In genomic region chr3:127108796-127109195, GRCh38 we compare ENCODE assay signal across 18 cellular contexts.
DNase-seq lines count a peak whose midpoint lies in the region; ATAC-seq, FAIRE-seq and TF ChIP-seq lines count a peak whose summit lies in the region.
"Had no signal": no experiment of that assay in that cellular context is flagged by ENCODE, and none has a peak within 500 bp of the region (broad histone marks: within the 10 kb centered on the region; RNA-seq: fewer than 3 reads in every experiment).

No MANE protein-coding gene starts in this region.

- CTCF ChIA-PET in CD4-positive, alpha-beta T cell (lab: Charles Lee): no interaction called here

- ATAC-seq in natural killer cell treated with Interleukin-12 subunit alpha and Interleukin-12 subunit beta and Interleukin-15 and Interleukin-18, amount 100 ng/mL, for 72 hours: peak; percentile 32 to 54
- ATAC-seq in CD4-positive, alpha-beta T cell (ENCODE audit: poor library complexity): no peak
- ATAC-seq: GM23338 had no signal

- DNase-seq in cardiac septum (ENCODE audit: low spot score) (peak; percentile 66), right atrium auricular region (ENCODE audit: low spot score) (no peak), endodermal cell (peak; percentile 41), urothelium cell line (ENCODE audit: low spot score) (no peak), hippocampal formation (lab: John Stamatoyannopoulos, UW) (no peak), NCI-H1436 (lab: John Stamatoyannopoulos, UW) (no peak)
- no peak for DNase-seq in natural killer cell treated with Interleukin-12 subunit alpha and Interleukin-12 subunit beta and Interleukin-15 and Interleukin-18, amount 100 ng/mL, for 72 hours (ENCODE audit: low spot score)
- no peak for DNase-seq in CD4-positive, alpha-beta T cell
- DNase-seq: 8988T, DMS79 treated with DMSO at 0.1 percent for 48 hours, KG1, NCI-H1048, NCI-H524, PC-9 had no signal

- peaks cover 5% of the 10 kb centered on the region for H3K36me3 Mint-ChIP-seq in endodermal cell (ENCODE audit: low read depth)
- H3K36me3 Mint-ChIP-seq in natural killer cell treated with Interleukin-12 subunit alpha and Interleukin-12 subunit beta and Interleukin-15 and Interleukin-18, amount 100 ng/mL, for 72 hours: peaks cover 4% of the 10 kb centered on the region
- no peaks in the 10 kb centered on the region for H3K36me3 Mint-ChIP-seq in CD4-positive, alpha-beta T cell (ENCODE audit: low read depth)

- H3K4me3 ChIP-seq in right atrium auricular region: no peak overlapping the region
- H3K4me3 ChIP-seq in endodermal cell (ENCODE audit: low read length): no peak overlapping the region
- H3K4me3 ChIP-seq: BLaER1, GM23338, PC-9 had no signal

- no peaks in the 10 kb centered on the region for H3K4me1 ChIP-seq in right atrium auricular region
- no peaks in the 10 kb centered on the region for H3K4me1 ChIP-seq in endodermal cell (ENCODE audit: control insufficient read depth, insufficient read depth, low read length)
- H3K4me1 ChIP-seq: BLaER1 had no signal

- H3K9me3 ChIP-seq in right atrium auricular region (peaks cover 0 to 25% of the 10 kb centered on the region in 2 donors), endodermal cell (ENCODE audit: control insufficient read depth, low read length) (peaks cover 26% of the 10 kb centered on the region)
- peaks cover 5% of the 10 kb centered on the region for H3K9me3 ChIP-seq in CD4-positive, alpha-beta T cell (ENCODE audit: control insufficient read depth, low read length)

- H3K27me3 Mint-ChIP-seq in endodermal cell (ENCODE audit: insufficient read depth): no peaks in the 10 kb centered on the region
- H3K27me3 Mint-ChIP-seq in natural killer cell treated with Interleukin-12 subunit alpha and Interleukin-12 subunit beta and Interleukin-15 and Interleukin-18, amount 100 ng/mL, for 72 hours: peaks cover 6% of the 10 kb centered on the region in 2 donors
- H3K27me3 Mint-ChIP-seq in CD4-positive, alpha-beta T cell: no peaks in the 10 kb centered on the region

- H3K4me3 Mint-ChIP-seq in endodermal cell: no peak overlapping the region
- H3K4me3 Mint-ChIP-seq in natural killer cell treated with Interleukin-12 subunit alpha and Interleukin-12 subunit beta and Interleukin-15 and Interleukin-18, amount 100 ng/mL, for 72 hours: no peak overlapping the region
- H3K4me3 Mint-ChIP-seq in CD4-positive, alpha-beta T cell: no peak overlapping the region
- H3K4me3 Mint-ChIP-seq: GM23338 had no signal

- peak; percentile 37 for FAIRE-seq in urothelium cell line (lab: Jason Lieb, UNC)
- FAIRE-seq: G401.6, GM18507 had no signal

- H3K9ac ChIP-seq in endodermal cell (ENCODE audit: extremely low read depth, low read length, poor library complexity, severe bottlenecking): peak overlapping the region; percentile 15
- H3K9ac ChIP-seq: BLaER1 had no signal

- POLR2A ChIA-PET in CD4-positive, alpha-beta T cell (lab: Charles Lee): no interaction called here

- H3K27ac Mint-ChIP-seq in endodermal cell: no peak overlapping the region
- no peak overlapping the region for H3K27ac Mint-ChIP-seq in natural killer cell treated with Interleukin-12 subunit alpha and Interleukin-12 subunit beta and Interleukin-15 and Interleukin-18, amount 100 ng/mL, for 72 hours
- H3K27ac Mint-ChIP-seq in CD4-positive, alpha-beta T cell: no peak overlapping the region
- H3K27ac Mint-ChIP-seq: GM23338 had no signal

- H3K27ac ChIP-seq in right atrium auricular region: no peak overlapping the region
- H3K27ac ChIP-seq in endodermal cell (ENCODE audit: low read depth, low read length): no peak overlapping the region
- H3K27ac ChIP-seq in CD4-positive, alpha-beta T cell (ENCODE audit: low read depth, low read length): no peak overlapping the region
- H3K27ac ChIP-seq: BLaER1, PC-9 had no signal

- intact Hi-C loops in cardiac septum (cut with DNase I): no loop called here
- intact Hi-C loops in CD4-positive, alpha-beta T cell (cut with DNase I, micrococcal nuclease): no loop called here

- no peaks in the 10 kb centered on the region for H3K36me3 ChIP-seq in right atrium auricular region
- no peaks in the 10 kb centered on the region for H3K36me3 ChIP-seq in endodermal cell (ENCODE audit: control insufficient read depth, insufficient read depth, low read length)
- H3K36me3 ChIP-seq: BLaER1 had no signal

- H3K27me3 ChIP-seq in right atrium auricular region: no peaks in the 10 kb centered on the region
- no peaks in the 10 kb centered on the region for H3K27me3 ChIP-seq in endodermal cell (ENCODE audit: control insufficient read depth, insufficient read depth, low read length, poor library complexity, severe bottlenecking)
- no peaks in the 10 kb centered on the region for H3K27me3 ChIP-seq in CD4-positive, alpha-beta T cell (ENCODE audit: control insufficient read depth, insufficient read depth, low read length)
- H3K27me3 ChIP-seq: BLaER1 had no signal

- 88 to 100% methylated on average over 1 of the region's 1 CpG for WGBS in endodermal cell (ENCODE audit: insufficient coverage in 1 of 2, insufficient read length in 1 of 2), 2 experiments

- TF ChIP-seq CTCF in right atrium auricular region (IDR thresholded peaks at IDR 0.05) (no peak), endodermal cell (conservative IDR thresholded peaks at IDR 0.05) (no peak)
- TF ChIP-seq CTCF in CD4-positive, alpha-beta T cell (IDR thresholded peaks at IDR 0.05): no peak

- H3K9me3 Mint-ChIP-seq in endodermal cell: peaks cover 24% of the 10 kb centered on the region
- peaks cover 4% of the 10 kb centered on the region for H3K9me3 Mint-ChIP-seq in natural killer cell treated with Interleukin-12 subunit alpha and Interleukin-12 subunit beta and Interleukin-15 and Interleukin-18, amount 100 ng/mL, for 72 hours
- H3K9me3 Mint-ChIP-seq in CD4-positive, alpha-beta T cell: peaks cover 4% of the 10 kb centered on the region

- H3K4me1 Mint-ChIP-seq in endodermal cell: peaks cover 8% of the 10 kb centered on the region
- H3K4me1 Mint-ChIP-seq in natural killer cell treated with Interleukin-12 subunit alpha and Interleukin-12 subunit beta and Interleukin-15 and Interleukin-18, amount 100 ng/mL, for 72 hours (ENCODE audit: low read depth in 2 of 2): no peaks in the 10 kb centered on the region
- H3K4me1 Mint-ChIP-seq in CD4-positive, alpha-beta T cell (ENCODE audit: low read depth): no peaks in the 10 kb centered on the region

Comparison
In these comparisons a context has a peak if more than half of its experiments do, and no peak if none do; other contexts are left out.
1. DNase-seq: peak in cardiac septum (single experiment) and endodermal cell (single experiment); none in right atrium auricular region (single experiment), natural killer cell treated with Interleukin-12 subunit alpha and Interleukin-12 subunit beta and Interleukin-15 and Interleukin-18, amount 100 ng/mL, for 72 hours (single experiment), urothelium cell line (single experiment), CD4-positive, alpha-beta T cell (0 of 10), hippocampal formation (0 of 2) and NCI-H1436 (single experiment).